ENCODE assay signal across 14 cellular contexts in genomic region chrX:101397779-101398178, GRCh38. TPM values are rescaled to one million over a fixed set of nuclear protein-coding genes. Genes with fewer than 3 reads are reported as not detected.
A peak's percentile ranks its signal among the peaks of the same experiment; 100 is the strongest.
DNase-seq lines count a peak whose midpoint lies in the region; ATAC-seq, FAIRE-seq and TF ChIP-seq lines count a peak whose summit lies in the region.
"Had no signal": no experiment of that assay in that cellular context is flagged by ENCODE, and none has a peak within 500 bp of the region (broad histone marks: within the 10 kb centered on the region; RNA-seq: fewer than 3 reads in every experiment).

No MANE protein-coding gene starts in this region.

- peaks cover 14% of the 10 kb centered on the region for H3K79me2 ChIP-seq in PC-3 (ENCODE audit: low read length)
- no peaks in the 10 kb centered on the region for H3K79me2 ChIP-seq in hepatocyte

- peaks cover 92% of the 10 kb centered on the region for H3K36me3 Mint-ChIP-seq in stimulated activated effector memory CD8-positive, alpha-beta T cell treated with anti-CD3 and anti-CD28 coated beads, Interleukin-12 subunit alpha, Interleukin-12 subunit beta, amount 100 ng/mL, for 72 hours

- DNase-seq in PC-3 (no peak), hepatocyte (ENCODE audit: low spot score) (peak; percentile 24), NCI-H1694 (lab: John Stamatoyannopoulos, UW) (no peak)
- DNase-seq in stimulated activated effector memory CD8-positive, alpha-beta T cell treated with anti-CD3 and anti-CD28 coated beads, Interleukin-12 subunit alpha, Interleukin-12 subunit beta, amount 100 ng/mL, for 72 hours (ENCODE audit: low spot score in 2 of 2), result no peak
- DNase-seq: activated CD8-positive, alpha-beta memory T cell treated with anti-CD3 and anti-CD28 coated beads for 24 hours; activated naive CD4-positive, alpha-beta T cell treated with Interleukin-2 at 50 U/mL for 16 hours; CD4-positive, alpha-beta memory T cell; islet precursor cell had no signal

- TF ChIP-seq CTCF in PC-3 (conservative IDR thresholded peaks at IDR 0.05; ENCODE audit: low read depth, low read length) (no peak), hepatocyte (IDR thresholded peaks at IDR 0.05; ENCODE audit: poor library complexity) (no peak)

- WGBS in hepatocyte (ENCODE audit: low lambda C conversion rate, missing lambda C conversion rate), result 42% methylated on average over 4 of the region's 4 CpGs

- H3F3A ChIP-seq in PC-3 (ENCODE audit: low read length, unreplicated experiment), result no peaks in the 10 kb centered on the region

- H3K4me2 ChIP-seq in PC-3 (ENCODE audit: low read length) (no peak overlapping the region), hepatocyte (no peak overlapping the region)

- H3K27ac ChIP-seq in PC-3 (ENCODE audit: low read length) (peak overlapping the region; percentile 36), hepatocyte (no peak overlapping the region)
- H3K27ac ChIP-seq: SJSA1 had no signal

- no peaks in the 10 kb centered on the region for H3K27me3 ChIP-seq in PC-3 (ENCODE audit: low read length)
- H3K27me3 ChIP-seq in hepatocyte, result no peaks in the 10 kb centered on the region
- H3K27me3 ChIP-seq: SJSA1 had no signal

- no peaks in the 10 kb centered on the region for H3K9me3 Mint-ChIP-seq in stimulated activated effector memory CD8-positive, alpha-beta T cell treated with anti-CD3 and anti-CD28 coated beads, Interleukin-12 subunit alpha, Interleukin-12 subunit beta, amount 100 ng/mL, for 72 hours
- H3K9me3 Mint-ChIP-seq: CD4-positive, alpha-beta memory T cell had no signal

- H3K36me3 ChIP-seq in PC-3 (ENCODE audit: low read depth, low read length) (peaks cover 23% of the 10 kb centered on the region; the same call in 1 of the 2 replicates), hepatocyte (replicated peaks; ENCODE audit: insufficient read depth, low read depth) (no peaks in the 10 kb centered on the region)

- POLR2A ChIA-PET in PC-3 (lab: Charles Lee; ENCODE audit: unreplicated experiment), result interaction anchor here (0.6 to 0.7 kb wide), 2 partner anchors 468 to 752 kb away, joined by 3 to 10 read pairs; no protein-coding TSS in a partner anchor

- H3K9me3 ChIP-seq in PC-3 (ENCODE audit: low read length) (no peaks in the 10 kb centered on the region), hepatocyte (ENCODE audit: low read depth) (no peaks in the 10 kb centered on the region)
- H3K9me3 ChIP-seq: SJSA1 had no signal

- H3K4me3 Mint-ChIP-seq in stimulated activated effector memory CD8-positive, alpha-beta T cell treated with anti-CD3 and anti-CD28 coated beads, Interleukin-12 subunit alpha, Interleukin-12 subunit beta, amount 100 ng/mL, for 72 hours, result no peak overlapping the region
- H3K4me3 Mint-ChIP-seq: CD4-positive, alpha-beta memory T cell had no signal

- BruUV-seq in PC-3 (replicated peaks; lab: Mats Ljungman, UMichigan), result no TSS peak

- H3K4me3 ChIP-seq in PC-3 (ENCODE audit: low read length), result no peak overlapping the region
- no peak overlapping the region for H3K4me3 ChIP-seq in hepatocyte
- H3K4me3 ChIP-seq: SJSA1 had no signal

- CTCF ChIA-PET in PC-3 (lab: Charles Lee), result no interaction called here

- H4K20me1 ChIP-seq in PC-3 (ENCODE audit: low read length) (peaks cover 12% of the 10 kb centered on the region; the same call in 1 of the 2 replicates), hepatocyte (ENCODE audit: insufficient read depth, poor library complexity, severe bottlenecking) (no peaks in the 10 kb centered on the region)

- H3K9ac ChIP-seq in PC-3 (ENCODE audit: low read length), result no peak overlapping the region

- H2AFZ ChIP-seq in PC-3 (ENCODE audit: low read length) (no peak overlapping the region), hepatocyte (no peak overlapping the region)

- FAIRE-seq in G401.6 (lab: Jason Lieb, UNC), result peak; percentile 87
- FAIRE-seq: endometrium had no signal

- H3K4me1 ChIP-seq in PC-3 (ENCODE audit: insufficient read depth, low read length) (peaks cover 8% of the 10 kb centered on the region), hepatocyte (ENCODE audit: insufficient read depth) (no peaks in the 10 kb centered on the region)
- H3K4me1 ChIP-seq: SJSA1 had no signal

- ATAC-seq in PC-3 (peak; percentile 68), GM19455 (IDR thresholded peaks at IDR 0.05; ENCODE audit: unreplicated experiment) (no peak)
- no peak for ATAC-seq in stimulated activated effector memory CD8-positive, alpha-beta T cell treated with anti-CD3 and anti-CD28 coated beads, Interleukin-12 subunit alpha, Interleukin-12 subunit beta, amount 100 ng/mL, for 72 hours

- peaks cover 12% of the 10 kb centered on the region for H3K4me1 Mint-ChIP-seq in stimulated activated effector memory CD8-positive, alpha-beta T cell treated with anti-CD3 and anti-CD28 coated beads, Interleukin-12 subunit alpha, Interleukin-12 subunit beta, amount 100 ng/mL, for 72 hours

- no peak overlapping the region for H3K27ac Mint-ChIP-seq in stimulated activated effector memory CD8-positive, alpha-beta T cell treated with anti-CD3 and anti-CD28 coated beads, Interleukin-12 subunit alpha, Interleukin-12 subunit beta, amount 100 ng/mL, for 72 hours

- intact Hi-C loops in PC-3 (cut with micrococcal nuclease), result no loop called here

- no peaks in the 10 kb centered on the region for H3K9me2 ChIP-seq in PC-3 (replicated peaks; ENCODE audit: low read length)
- no peaks in the 10 kb centered on the region for H3K9me2 ChIP-seq in hepatocyte (replicated peaks; ENCODE audit: insufficient read depth)

RNA-seq across cellular contexts. Expression of gene RPL36A, which starts 7.0 kb away (rescaled TPM):
- total RNA-seq in PC-3 (2014; rRNA removed), result 914 and 1,023 TPM in 2 replicates
- 2,118 and 2,358 TPM in 2 replicates for total RNA-seq in hepatocyte
- polyA plus RNA-seq in hepatocyte, result 245 and 263 TPM in 2 replicates

RNA-seq across cellular contexts. Expression of gene GLA, which starts 9.9 kb away (rescaled TPM):
- total RNA-seq in PC-3 (2014; rRNA removed) (41.9 and 54.8 TPM in 2 replicates), hepatocyte (134 and 147 TPM in 2 replicates)
- 86.4 and 96.5 TPM in 2 replicates for polyA plus RNA-seq in hepatocyte

RNA-seq across cellular contexts. Expression of gene HNRNPH2, which starts 10.2 kb away (rescaled TPM):
- total RNA-seq in PC-3 (2014; rRNA removed), result 54.8 TPM in 2 replicates
- 74.4 and 76.0 TPM in 2 replicates for total RNA-seq in hepatocyte
- polyA plus RNA-seq in hepatocyte, result 103 and 112 TPM in 2 replicates

RNA-seq across cellular contexts. Expression of gene BTK, which starts 11.8 kb away (rescaled TPM):
- total RNA-seq in PC-3 (2014; rRNA removed), result not detected in 2 replicates
- 0.70 and 0.96 TPM in 2 replicates for total RNA-seq in hepatocyte
- 0.62 and 1.4 TPM in 2 replicates for polyA plus RNA-seq in hepatocyte
- total RNA-seq: glomerular endothelial cell, osteocyte, SJSA1 had no signal

RNA-seq across cellular contexts. Expression of gene TIMM8A, which starts 49.2 kb away (rescaled TPM):
- total RNA-seq in PC-3 (2014; rRNA removed), result 5.0 and 7.8 TPM in 2 replicates
- 8.8 and 10.2 TPM in 2 replicates for total RNA-seq in hepatocyte
- 13.0 and 16.5 TPM in 2 replicates for polyA plus RNA-seq in hepatocyte
